In genomic region chr7:66413379-66414114, GRCh38 we compare ENCODE assay signal across 1 cellular context.
TF ChIP-seq lines count a peak whose summit lies in the region.

No MANE protein-coding gene starts in this region.

TF ChIP-seq in H1, 55 proteins besides CTCF, POLR2A, EP300 and RAD21 (continued from another document):
- TF ChIP-seq CHD7 (IDR thresholded peaks at IDR 0.05; ENCODE audit: insufficient replicate concordance, low read length) (no peak), SP1 (IDR thresholded peaks at IDR 0.05; ENCODE audit: low read depth, low read length) (no peak), SP2 (IDR thresholded peaks at IDR 0.05; ENCODE audit: low read length) (no peak), RBBP5 (IDR thresholded peaks at IDR 0.05; ENCODE audit: borderline replicate concordance, low read depth, low read length) (peak; percentile 60; the same call in 1 of the 2 replicates), GTF2F1 (IDR thresholded peaks at IDR 0.05; ENCODE audit: borderline replicate concordance, low read depth, low read length) (no peak), RNF2 (IDR thresholded peaks at IDR 0.05; ENCODE audit: borderline replicate concordance, low read depth, low read length, missing control alignments, poor library complexity, severe bottlenecking) (no peak), TCF12 (IDR thresholded peaks at IDR 0.05; ENCODE audit: low read depth, low read length) (no peak), YY1 (IDR thresholded peaks at IDR 0.05; ENCODE audit: low read depth, low read length) (no peak), POU5F1 (IDR thresholded peaks at IDR 0.05; ENCODE audit: low read depth, low read length) (no peak), KDM5A (IDR thresholded peaks at IDR 0.05; ENCODE audit: low read length) (no peak), POLR2AphosphoS5 (IDR thresholded peaks at IDR 0.05; ENCODE audit: low read depth, low read length) (peak; percentile 49; the same call in 1 of the 2 replicates), EZH2 (IDR thresholded peaks at IDR 0.05; ENCODE audit: low read depth, low read length, severe bottlenecking) (no peak), BCL11A (IDR thresholded peaks at IDR 0.05; ENCODE audit: low read depth in 2 of 2, low read length in 2 of 2) (no peak), SIX5 (IDR thresholded peaks at IDR 0.05; ENCODE audit: low read depth, low read length) (no peak), BRCA1 (IDR thresholded peaks at IDR 0.05; ENCODE audit: low read depth, low read length) (no peak), FOSL1 (IDR thresholded peaks at IDR 0.05; ENCODE audit: insufficient read depth, low read depth, low read length) (no peak), HDAC2 (IDR thresholded peaks at IDR 0.05; ENCODE audit: borderline replicate concordance in 1 of 2, low read depth in 2 of 2, low read length in 2 of 2) (peak in 1 of 2 experiments; percentile 87; a peak in 2 of 4 replicates), CTBP2 (IDR thresholded peaks at IDR 0.05; ENCODE audit: borderline replicate concordance, insufficient read depth, insufficient read length, low read length) (no peak), NANOG (IDR thresholded peaks at IDR 0.05; ENCODE audit: insufficient read depth, low read depth, low read length, poor library complexity, severe bottlenecking) (no peak), E2F6 (IDR thresholded peaks at IDR 0.05) (peak; percentile 93), ZNF274 (IDR thresholded peaks at IDR 0.05; ENCODE audit: borderline replicate concordance, extremely low read depth, low read length) (no peak), ATF2 (IDR thresholded peaks at IDR 0.05; ENCODE audit: low read length) (no peak), ATF3 (IDR thresholded peaks at IDR 0.05; ENCODE audit: insufficient read depth, low read depth, low read length) (no peak), CHD2 (IDR thresholded peaks at IDR 0.05; ENCODE audit: low read length) (no peak; the same call in 1 of the 2 replicates), SIRT6 (IDR thresholded peaks at IDR 0.05; ENCODE audit: low read length) (no peak), MAFK (IDR thresholded peaks at IDR 0.05; ENCODE audit: low read depth, low read length) (no peak), USF2 (IDR thresholded peaks at IDR 0.05; ENCODE audit: low read length) (no peak), PHF8 (conservative IDR thresholded peaks at IDR 0.05; ENCODE audit: low read depth, low read length) (no peak), CREB1 (IDR thresholded peaks at IDR 0.05) (peak; percentile 98), SAP30 (IDR thresholded peaks at IDR 0.05; ENCODE audit: insufficient read depth, insufficient replicate concordance, low read length) (no peak), CBX8 (IDR thresholded peaks at IDR 0.05; ENCODE audit: borderline replicate concordance, low read depth, low read length) (no peak), GABPA (IDR thresholded peaks at IDR 0.05; ENCODE audit: borderline replicate concordance, insufficient read depth, low read length) (no peak), ASH2L (IDR thresholded peaks at IDR 0.05; ENCODE audit: low read length) (peak; percentile 70), RXRA (IDR thresholded peaks at IDR 0.05; ENCODE audit: insufficient read depth, low read depth, low read length) (no peak), CHD1 (IDR thresholded peaks at IDR 0.05; ENCODE audit: low read depth, low read length) (no peak), BACH1 (IDR thresholded peaks at IDR 0.05; ENCODE audit: low read length) (no peak), TAF7 (optimal IDR thresholded peaks at IDR 0.05; ENCODE audit: borderline replicate concordance, low read depth, low read length) (no peak), TEAD4 (IDR thresholded peaks at IDR 0.05; ENCODE audit: low read depth, low read length) (0 out of 2 replicates have a peak, but pooled peaks have one; percentile 8), RFX5 (IDR thresholded peaks at IDR 0.05; ENCODE audit: borderline replicate concordance, low read depth, low read length) (no peak), KDM4A (IDR thresholded peaks at IDR 0.05; ENCODE audit: low read depth, low read length, severe bottlenecking) (peak; percentile 65), TAF1 (IDR thresholded peaks at IDR 0.05; ENCODE audit: low read depth, low read length) (no peak; the same call in 1 of the 2 replicates), SRF (IDR thresholded peaks at IDR 0.05; ENCODE audit: low read depth, low read length) (no peak), SIN3A (conservative IDR thresholded peaks at IDR 0.05 in 1 of 2, IDR thresholded peaks at IDR 0.05 in 1 of 2; ENCODE audit: low read depth in 1 of 2, low read length in 2 of 2) (peak in 1 of 2 experiments; percentile 86; a peak in 2 of 4 replicates), HDAC6 (IDR thresholded peaks at IDR 0.05; ENCODE audit: low read depth, low read length) (no peak), CEBPB (IDR thresholded peaks at IDR 0.05; ENCODE audit: low read depth, low read length) (no peak), MAX (IDR thresholded peaks at IDR 0.05) (peak; percentile 95), CBX5 (IDR thresholded peaks at IDR 0.05; ENCODE audit: low read depth, low read length) (no peak), SP4 (IDR thresholded peaks at IDR 0.05; ENCODE audit: low read length) (no peak)
TF ChIP-seq in H1: peak in this region for 12.
